22 cellular contexts compared by ENCODE assay signal in the genomic region with DNA sequence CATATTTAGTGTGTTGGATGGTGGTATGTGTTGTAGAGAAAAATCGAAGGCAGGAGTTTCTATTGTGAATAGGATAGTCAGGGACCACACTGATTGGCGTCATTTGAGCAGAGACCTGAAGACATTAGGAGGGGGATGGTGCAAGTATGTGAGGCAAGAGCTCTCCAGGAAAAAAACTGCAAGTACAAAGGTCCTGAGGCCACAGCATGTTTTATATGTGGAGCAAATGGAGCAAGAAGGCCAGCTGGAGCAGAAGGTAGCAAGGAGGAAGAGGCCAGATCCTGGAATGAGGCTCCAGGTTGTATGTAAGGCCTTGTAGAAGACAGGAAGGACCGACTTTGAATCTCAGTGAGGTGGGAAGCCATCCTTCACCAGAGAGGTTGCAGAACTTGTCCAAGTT. TPM values are rescaled to one million over a fixed set of nuclear protein-coding genes. Genes with fewer than 3 reads are reported as not detected.
DNase-seq lines count a peak whose midpoint lies in the region; ATAC-seq and TF ChIP-seq lines count a peak whose summit lies in the region.
"Had no signal": no experiment of that assay in that cellular context is flagged by ENCODE, and none has a peak within 500 bp of the region (broad histone marks: within the 10 kb centered on the region; RNA-seq: fewer than 3 reads in every experiment).

No MANE protein-coding gene starts in this region.

- H3K4me3 ChIP-seq in endodermal cell (ENCODE audit: low read length), result no peak overlapping the region
- H3K4me3 ChIP-seq: ovary, SK-N-MC, upper lobe of right lung had no signal

- H3K4me3 Mint-ChIP-seq in T-helper 1 cell treated with Interleukin-12 subunit alpha and Interleukin-12 subunit beta and Interleukin-4 antibody, amounts not matched to agents 30 μg/mL and 1 μg/mL, for 36 hours, result no peak overlapping the region
- no peak overlapping the region for H3K4me3 Mint-ChIP-seq in endodermal cell
- H3K4me3 Mint-ChIP-seq: activated CD4-positive, alpha-beta T cell treated with anti-CD3 and anti-CD28 coated beads, Interleukin-2, amount 10 ng/mL, durations not matched to agents 7 days and 5 days; activated T-cell treated with anti-CD3 and anti-CD28 coated beads, Interleukin-2, amount 50 U/mL, for 24 hours had no signal

- POLR2A ChIA-PET in RWPE1 (lab: Yijun Ruan, JAX; ENCODE audit: low non-redundant PET), result no interaction called here

- peaks cover 29% of the 10 kb centered on the region for H3K4me1 Mint-ChIP-seq in T-helper 1 cell treated with Interleukin-12 subunit alpha and Interleukin-12 subunit beta and Interleukin-4 antibody, amounts not matched to agents 30 μg/mL and 1 μg/mL, for 36 hours (ENCODE audit: low read depth)
- H3K4me1 Mint-ChIP-seq in endodermal cell, result peaks cover 35% of the 10 kb centered on the region

- no peaks in the 10 kb centered on the region for H3K9me3 ChIP-seq in endodermal cell (ENCODE audit: control insufficient read depth, low read length)
- H3K9me3 ChIP-seq: ovary, upper lobe of right lung had no signal

- CTCF ChIA-PET in RWPE1 (lab: Yijun Ruan, JAX), result interaction anchor here (0.6 kb wide), 1 partner anchor 14 kb away, joined by 4 read pairs; no protein-coding TSS in a partner anchor

- peak overlapping the region; percentile 2 for H3K27ac Mint-ChIP-seq in T-helper 1 cell treated with Interleukin-12 subunit alpha and Interleukin-12 subunit beta and Interleukin-4 antibody, amounts not matched to agents 30 μg/mL and 1 μg/mL, for 36 hours
- H3K27ac Mint-ChIP-seq in endodermal cell, result no peak overlapping the region
- H3K27ac Mint-ChIP-seq: activated CD4-positive, alpha-beta T cell treated with anti-CD3 and anti-CD28 coated beads, Interleukin-2, amount 10 ng/mL, durations not matched to agents 7 days and 5 days; activated T-cell treated with anti-CD3 and anti-CD28 coated beads, Interleukin-2, amount 50 U/mL, for 24 hours had no signal

- H3K9me3 Mint-ChIP-seq in T-helper 1 cell treated with Interleukin-12 subunit alpha and Interleukin-12 subunit beta and Interleukin-4 antibody, amounts not matched to agents 30 μg/mL and 1 μg/mL, for 36 hours, result no peaks in the 10 kb centered on the region
- H3K9me3 Mint-ChIP-seq in endodermal cell, result no peaks in the 10 kb centered on the region
- H3K9me3 Mint-ChIP-seq: activated CD4-positive, alpha-beta T cell treated with anti-CD3 and anti-CD28 coated beads, Interleukin-2, amount 10 ng/mL, durations not matched to agents 7 days and 5 days; activated naive CD4-positive, alpha-beta T cell treated with anti-CD3 and anti-CD28 coated beads, Interleukin-2, amount 50 U/mL, for 72 hours; activated T-cell treated with anti-CD3 and anti-CD28 coated beads, Interleukin-2, amount 50 U/mL, for 24 hours had no signal

- H3K27ac ChIP-seq in RWPE1 (peak overlapping the region; percentile 99), layer of hippocampus (ENCODE audit: low read depth, low read length) (peak overlapping the region; percentile 99), substantia nigra (ENCODE audit: low read depth, low read length, poor library complexity, severe bottlenecking) (peak overlapping the region; percentile 100), endodermal cell (ENCODE audit: low read depth, low read length) (no peak overlapping the region)
- H3K27ac ChIP-seq: ovary, SK-N-MC, upper lobe of right lung had no signal

- H3K27me3 ChIP-seq in layer of hippocampus (ENCODE audit: control insufficient read depth, insufficient read depth, low read length) (no peaks in the 10 kb centered on the region), endodermal cell (ENCODE audit: control insufficient read depth, insufficient read depth, low read length, poor library complexity, severe bottlenecking) (no peaks in the 10 kb centered on the region)
- H3K27me3 ChIP-seq: ovary, upper lobe of right lung had no signal

- WGBS in endodermal cell (ENCODE audit: insufficient coverage in 1 of 2, insufficient read length in 1 of 2), 2 experiments, result 95 to 96% methylated on average over 3 of the region's 3 CpGs

- peaks cover 49% of the 10 kb centered on the region for H3K36me3 ChIP-seq in endodermal cell (ENCODE audit: control insufficient read depth, insufficient read depth, low read length)
- H3K36me3 ChIP-seq: ovary had no signal

- no peak overlapping the region for H3K9ac ChIP-seq in endodermal cell (ENCODE audit: extremely low read depth, low read length, poor library complexity, severe bottlenecking)

- H3K27me3 Mint-ChIP-seq in T-helper 1 cell treated with Interleukin-12 subunit alpha and Interleukin-12 subunit beta and Interleukin-4 antibody, amounts not matched to agents 30 μg/mL and 1 μg/mL, for 36 hours (ENCODE audit: low read depth), result no peaks in the 10 kb centered on the region
- H3K27me3 Mint-ChIP-seq in endodermal cell (ENCODE audit: insufficient read depth), result no peaks in the 10 kb centered on the region
- H3K27me3 Mint-ChIP-seq: activated CD4-positive, alpha-beta T cell treated with anti-CD3 and anti-CD28 coated beads, Interleukin-2, amount 10 ng/mL, durations not matched to agents 7 days and 5 days; activated T-cell treated with anti-CD3 and anti-CD28 coated beads, Interleukin-2, amount 50 U/mL, for 24 hours had no signal

- H3K4me1 ChIP-seq in endodermal cell (ENCODE audit: control insufficient read depth, insufficient read depth, low read length), result peaks cover 26% of the 10 kb centered on the region

- DNase-seq in T-helper 1 cell, result no peak
- DNase-seq in RWPE1 (ENCODE audit: low spot score), result no peak
- no peak for DNase-seq in substantia nigra (lab: John Stamatoyannopoulos, UW)
- no peak for DNase-seq in endodermal cell
- DNase-seq in medulla oblongata (ENCODE audit: extremely low spot score), result no peak
- DNase-seq: 8988T; activated CD4-positive, alpha-beta T cell treated with anti-CD3 and anti-CD28 coated beads, Interleukin-2, amount 10 ng/mL, durations not matched to agents 7 days and 5 days; activated T-cell treated with anti-CD3 and anti-CD28 coated beads, Interleukin-2, amount 50 U/mL, for 24 hours; effector CD8-positive, alpha-beta T cell; H7; left cardiac atrium; NCI-H1092; NCI-H526 treated with DMSO at 0.1 percent for 48 hours; OCI-M1; stimulated activated CD4-positive, alpha-beta T cell treated with anti-CD3 and anti-CD28 coated beads, Interleukin-4, amount 100 ng/mL, for 1 hour had no signal

- TF ChIP-seq CTCF in RWPE1 (conservative IDR thresholded peaks at IDR 0.05; ENCODE audit: low read depth) (no peak), endodermal cell (conservative IDR thresholded peaks at IDR 0.05) (no peak)

- H3K36me3 Mint-ChIP-seq in T-helper 1 cell treated with Interleukin-12 subunit alpha and Interleukin-12 subunit beta and Interleukin-4 antibody, amounts not matched to agents 30 μg/mL and 1 μg/mL, for 36 hours (ENCODE audit: low read depth), result peaks cover 26% of the 10 kb centered on the region
- peaks cover 33% of the 10 kb centered on the region for H3K36me3 Mint-ChIP-seq in endodermal cell (ENCODE audit: low read depth)

- ATAC-seq in GM21786 (IDR thresholded peaks at IDR 0.05; ENCODE audit: unreplicated experiment), result no peak
- ATAC-seq: activated naive CD4-positive, alpha-beta T cell treated with anti-CD3 and anti-CD28 coated beads, Interleukin-2, amount 50 U/mL, for 72 hours had no signal

RNA-seq across cellular contexts. Expression of a gene that starts 14.2 kb away (rescaled TPM):
- total RNA-seq in endodermal cell, result 10 to 100 TPM; 33.5 to 36.6 TPM
- polyA plus RNA-seq in endodermal cell (2013, experiment 1 of 2), result 28.1 TPM
- polyA plus RNA-seq in endodermal cell (2013, experiment 2 of 2), result 24.7 TPM

RNA-seq across cellular contexts. Expression of a gene that starts 42.7 kb away (rescaled TPM):
- total RNA-seq in endodermal cell, result 100 to 1,000 TPM; 469 to 541 TPM
- 523 TPM for polyA plus RNA-seq in endodermal cell (2013, experiment 1 of 2)
- polyA plus RNA-seq in endodermal cell (2013, experiment 2 of 2), result 462 TPM

RNA-seq across cellular contexts. Expression of a gene that starts 47.8 kb away (rescaled TPM):
- 10 to 100 TPM; 14.1 to 14.3 TPM for total RNA-seq in endodermal cell
- polyA plus RNA-seq in endodermal cell (2013, experiment 1 of 2), result 22.1 TPM
- 23.6 TPM for polyA plus RNA-seq in endodermal cell (2013, experiment 2 of 2)
